In genomic region chr17:75499313-75500022, GRCh38 we compare ENCODE assay signal across 1 cellular context.
TF ChIP-seq lines count a peak whose summit lies in the region.

No MANE protein-coding gene starts in this region.

TF ChIP-seq in SK-N-SH treated with all-trans-retinoic acid at 6 μM for 48 hours, 23 proteins besides CTCF, POLR2A, EP300 and RAD21 (continued from another document):
- TF ChIP-seq, protein P1, sequence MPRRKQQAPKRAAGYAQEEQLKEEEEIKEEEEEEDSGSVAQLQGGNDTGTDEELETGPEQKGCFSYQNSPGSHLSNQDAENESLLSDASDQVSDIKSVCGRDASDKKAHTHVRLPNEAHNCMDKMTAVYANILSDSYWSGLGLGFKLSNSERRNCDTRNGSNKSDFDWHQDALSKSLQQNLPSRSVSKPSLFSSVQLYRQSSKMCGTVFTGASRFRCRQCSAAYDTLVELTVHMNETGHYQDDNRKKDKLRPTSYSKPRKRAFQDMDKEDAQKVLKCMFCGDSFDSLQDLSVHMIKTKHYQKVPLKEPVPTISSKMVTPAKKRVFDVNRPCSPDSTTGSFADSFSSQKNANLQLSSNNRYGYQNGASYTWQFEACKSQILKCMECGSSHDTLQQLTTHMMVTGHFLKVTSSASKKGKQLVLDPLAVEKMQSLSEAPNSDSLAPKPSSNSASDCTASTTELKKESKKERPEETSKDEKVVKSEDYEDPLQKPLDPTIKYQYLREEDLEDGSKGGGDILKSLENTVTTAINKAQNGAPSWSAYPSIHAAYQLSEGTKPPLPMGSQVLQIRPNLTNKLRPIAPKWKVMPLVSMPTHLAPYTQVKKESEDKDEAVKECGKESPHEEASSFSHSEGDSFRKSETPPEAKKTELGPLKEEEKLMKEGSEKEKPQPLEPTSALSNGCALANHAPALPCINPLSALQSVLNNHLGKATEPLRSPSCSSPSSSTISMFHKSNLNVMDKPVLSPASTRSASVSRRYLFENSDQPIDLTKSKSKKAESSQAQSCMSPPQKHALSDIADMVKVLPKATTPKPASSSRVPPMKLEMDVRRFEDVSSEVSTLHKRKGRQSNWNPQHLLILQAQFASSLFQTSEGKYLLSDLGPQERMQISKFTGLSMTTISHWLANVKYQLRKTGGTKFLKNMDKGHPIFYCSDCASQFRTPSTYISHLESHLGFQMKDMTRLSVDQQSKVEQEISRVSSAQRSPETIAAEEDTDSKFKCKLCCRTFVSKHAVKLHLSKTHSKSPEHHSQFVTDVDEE (CRISPR knock-in tag; IDR thresholded peaks at IDR 0.05): no peak
- TF ChIP-seq ZFP30 (CRISPR knock-in tag; IDR thresholded peaks at IDR 0.05): no peak
